In the genomic region with DNA sequence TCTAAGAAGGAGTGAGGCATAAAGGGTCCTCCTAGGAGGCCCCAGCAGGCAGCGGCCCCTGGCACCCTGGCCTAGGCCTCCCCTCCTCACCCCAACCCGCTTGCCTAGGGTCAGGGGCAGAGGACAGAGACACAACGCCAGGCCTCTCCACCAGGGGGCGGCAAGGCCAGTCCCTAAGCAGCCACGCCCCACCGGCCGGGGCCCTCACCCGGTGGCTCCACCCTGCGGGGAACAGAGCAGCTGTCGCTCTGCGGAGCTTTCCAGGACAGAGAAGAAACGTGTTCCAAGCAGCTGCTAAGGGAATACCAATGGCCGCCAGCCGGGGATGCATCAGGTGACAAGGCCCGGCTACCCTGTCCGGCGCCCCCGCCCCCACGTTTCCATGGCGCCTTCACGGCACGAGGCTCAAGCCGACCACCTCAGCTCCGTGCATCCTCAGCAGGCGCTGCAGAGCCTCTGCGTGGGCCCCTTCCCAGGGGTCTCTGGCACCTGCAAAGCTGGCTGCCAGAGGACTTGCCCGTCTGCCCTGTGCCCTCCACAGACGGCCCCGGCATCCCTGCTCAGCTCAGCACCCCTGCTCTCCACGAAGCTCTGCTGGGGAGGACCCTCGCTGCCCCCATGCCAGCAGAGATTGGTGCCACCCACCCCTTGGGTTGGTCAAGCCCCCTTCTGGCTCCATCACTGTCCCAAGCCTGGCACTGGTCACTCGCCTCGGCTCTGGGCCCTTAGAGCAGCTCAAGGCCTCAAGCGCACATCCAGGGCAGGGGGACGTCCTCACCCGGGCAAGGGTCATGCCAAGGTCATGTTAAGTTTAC, we compare ENCODE assay signal across 8 cellular contexts. TPM values are rescaled to one million over a fixed set of nuclear protein-coding genes. Genes with fewer than 3 reads are reported as not detected.
DNase-seq lines count a peak whose midpoint lies in the region; ATAC-seq and TF ChIP-seq lines count a peak whose summit lies in the region.

No MANE protein-coding gene starts in this region.

- peak; percentile 91 for ATAC-seq in HCT116
- ATAC-seq in HG03095 (IDR thresholded peaks at IDR 0.05; ENCODE audit: unreplicated experiment), result no peak

- H3K36me3 ChIP-seq in HCT116 (ENCODE audit: control insufficient read depth in 1 of 2, insufficient read depth in 2 of 2, low read length in 2 of 2) (peaks cover 23 to 42% of the 10 kb centered on the region in 2 experiments; a peak in 3 of 4 replicates), right atrium auricular region (peaks cover 41% of the 10 kb centered on the region)

- H3K27me3 ChIP-seq in HCT116 (ENCODE audit: insufficient read depth, low read length) (no peaks in the 10 kb centered on the region), right atrium auricular region (no peaks in the 10 kb centered on the region)

- peaks cover 9% of the 10 kb centered on the region; the same call in 1 of the 2 replicates for H4K20me1 ChIP-seq in HCT116 (ENCODE audit: insufficient read depth)

- intact Hi-C loops in HCT116 (cut with micrococcal nuclease), result loop anchor here (5.0 kb wide), 1 partner anchor 138 kb away; no protein-coding TSS in a partner anchor

- H3K9ac ChIP-seq in HCT116 (ENCODE audit: low read length), result peak overlapping the region; percentile 23

- H3K27ac ChIP-seq in HCT116 (ENCODE audit: low read depth, low read length) (peak overlapping the region; percentile 62; the same call in 1 of the 2 replicates), right atrium auricular region (peak overlapping the region in 1 of 2 donors; percentile 26)

- no TSS peak for BruUV-seq in HCT116 (replicated peaks; lab: Mats Ljungman, UMichigan)

- H3K9me2 ChIP-seq in HCT116 (ENCODE audit: insufficient read depth), result no peaks in the 10 kb centered on the region

- no peak overlapping the region for H3K4me3 ChIP-seq in HCT116 (replicated peaks in 1 of 2; ENCODE audit: low read depth in 1 of 2, low read length in 2 of 2)
- H3K4me3 ChIP-seq in right atrium auricular region, result peak overlapping the region in 1 of 2 donors; percentile 14

- POLR2A ChIA-PET in HCT116 (lab: Charles Lee), result interaction anchor here (0.8 to 2.6 kb wide), 5 partner anchors 11 to 151 kb away, joined by 3 to 10 read pairs (median 6); a partner anchor contains a TSS

- TF ChIP-seq CTCF in HCT116 (IDR thresholded peaks at IDR 0.05 in 2 of 3, conservative IDR thresholded peaks at IDR 0.05 in 1 of 3; ENCODE audit: borderline replicate concordance in 1 of 3, insufficient read depth in 1 of 3, low read depth in 2 of 3, low read length in 2 of 3) (peak; percentile 93 to 99 (median 99)), right atrium auricular region (IDR thresholded peaks at IDR 0.05) (peak; percentile 74 to 98)

- H2AFZ ChIP-seq in HCT116 (ENCODE audit: low read depth, low read length, poor library complexity, severe bottlenecking), result no peak overlapping the region

- peaks cover 77% of the 10 kb centered on the region for H3K79me2 ChIP-seq in HCT116 (ENCODE audit: insufficient read depth, low read length)

- peak; percentile 90 for DNase-seq in Caki2 (ENCODE audit: low read depth)
- peak; percentile 87 for DNase-seq in HCT116 (ENCODE audit: low read depth, low spot score)
- peak; percentile 91 for DNase-seq in NCI-H146 treated with DMSO at 0.1 percent for 48 hours (lab: John Stamatoyannopoulos, UW; ENCODE audit: unreplicated experiment)
- DNase-seq in T-helper 2 cell, result peak; percentile 59 to 83 (median 79)
- DNase-seq in amygdala (lab: John Stamatoyannopoulos, UW), result peak in 47 of 56 donors; percentile 18 to 83 (median 50)
- DNase-seq in right atrium auricular region (ENCODE audit: low spot score), result peak; percentile 87
- DNase-seq in renal cortical epithelial cell (ENCODE audit: low read depth), result peak; percentile 61

- in situ Hi-C loops in Caki2 (cut with HindIII; ENCODE audit: low pct_unique_long_range_greater_than_20kb, low sequenced_read_pairs), result no loop called here

- peak; percentile 77 for TF ChIP-seq RAD21 in HCT116 (IDR thresholded peaks at IDR 0.05; ENCODE audit: low read depth)

- H3K4me1 ChIP-seq in HCT116 (ENCODE audit: control insufficient read depth in 1 of 2, insufficient read depth in 2 of 2, low read length in 2 of 2) (peaks cover 23 to 50% of the 10 kb centered on the region in 2 experiments), right atrium auricular region (peaks cover 0 to 57% of the 10 kb centered on the region in 2 donors)

- no peak for TF ChIP-seq POLR2A in HCT116 (IDR thresholded peaks at IDR 0.05; ENCODE audit: borderline replicate concordance, extremely low read depth, insufficient read depth, insufficient read length)

- peak overlapping the region; percentile 41 for H3K4me2 ChIP-seq in HCT116 (ENCODE audit: low read length)

- no peaks in the 10 kb centered on the region for H3K9me3 ChIP-seq in HCT116 (ENCODE audit: control insufficient read depth in 1 of 2, insufficient read depth in 1 of 2, low read depth in 1 of 2, low read length in 2 of 2)
- H3K9me3 ChIP-seq in right atrium auricular region, result no peaks in the 10 kb centered on the region

- CTCF ChIA-PET in HCT116 (lab: Charles Lee), result interaction anchor here (0.5 to 1.6 kb wide), 19 partner anchors 9 to 247 kb away, joined by 3 to 20 read pairs (median 4); a partner anchor contains a TSS

- RAD21 ChIA-PET in HCT116 (lab: Charles Lee; ENCODE audit: low non-redundant PET in 1 of 2, low total read pairs in 2 of 2, uncharacterized antibody in 2 of 2, unreplicated experiment in 2 of 2), result interaction anchor here (0.8 to 1.0 kb wide), 2 partner anchors 136 to 137 kb away, joined by 4 to 7 read pairs; no protein-coding TSS in a partner anchor

TF ChIP-seq in HCT116, 20 proteins besides CTCF, POLR2A, EP300 and RAD21:
- TF ChIP-seq YY1 (IDR thresholded peaks at IDR 0.05; ENCODE audit: extremely low read depth, insufficient replicate concordance, low read depth, low read length) (peak; percentile 75), ZFX (IDR thresholded peaks at IDR 0.05) (no peak), POLR2AphosphoS5 (IDR thresholded peaks at IDR 0.05; ENCODE audit: low read depth, low read length) (peak; percentile 58), ELF1 (IDR thresholded peaks at IDR 0.05; ENCODE audit: borderline replicate concordance, low read depth) (no peak), SP1 (IDR thresholded peaks at IDR 0.05; ENCODE audit: low read depth) (peak; percentile 37; the same call in 1 of the 2 replicates), EGR1 (IDR thresholded peaks at IDR 0.05; ENCODE audit: low read depth) (no peak), EZH2 (IDR thresholded peaks at IDR 0.05) (no peak), EZH2phosphoT487 (IDR thresholded peaks at IDR 0.05; ENCODE audit: borderline replicate concordance) (no peak)
- TF ChIP-seq, protein P1, sequence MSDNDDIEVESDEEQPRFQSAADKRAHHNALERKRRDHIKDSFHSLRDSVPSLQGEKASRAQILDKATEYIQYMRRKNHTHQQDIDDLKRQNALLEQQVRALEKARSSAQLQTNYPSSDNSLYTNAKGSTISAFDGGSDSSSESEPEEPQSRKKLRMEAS (IDR thresholded peaks at IDR 0.05), result peak; percentile 84
- TF ChIP-seq, protein P2, sequence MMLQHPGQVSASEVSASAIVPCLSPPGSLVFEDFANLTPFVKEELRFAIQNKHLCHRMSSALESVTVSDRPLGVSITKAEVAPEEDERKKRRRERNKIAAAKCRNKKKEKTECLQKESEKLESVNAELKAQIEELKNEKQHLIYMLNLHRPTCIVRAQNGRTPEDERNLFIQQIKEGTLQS (IDR thresholded peaks at IDR 0.05), result no peak

RNA-seq across cellular contexts. Expression of a gene that starts 5.6 kb away (rescaled TPM):
- 45.0 and 89.3 TPM in 2 replicates for total RNA-seq in Caki2 (2014; rRNA removed; shearing (Covaris generic); ENCODE audit: low replicate concordance)
- total RNA-seq in HCT116 (2021; ENCODE audit: unreplicated experiment) (57.4 TPM), right atrium auricular region (10 to 100 TPM; 11.4 to 19.9 TPM), renal cortical epithelial cell (10.1 and 22.4 TPM in 2 replicates)
- 32.0 and 33.0 TPM in 2 replicates for polyA plus RNA-seq in HCT116 (2012)

RNA-seq across cellular contexts. Expression of a gene that starts 14.3 kb away (rescaled TPM):
- total RNA-seq in Caki2 (2014; rRNA removed; shearing (Covaris generic); ENCODE audit: low replicate concordance), result 37.8 and 44.9 TPM in 2 replicates
- total RNA-seq in HCT116 (2021; ENCODE audit: unreplicated experiment) (11.5 TPM), right atrium auricular region (1 to 10 TPM in 1 of 2 donors, under 1 TPM in 1; 0.52 to 2.1 TPM), renal cortical epithelial cell (2.0 and 8.0 TPM in 2 replicates)
- polyA plus RNA-seq in HCT116 (2012), result 9.1 and 9.9 TPM in 2 replicates

RNA-seq across cellular contexts. Expression of a gene that starts 15.6 kb away (rescaled TPM):
- total RNA-seq in Caki2 (2014; rRNA removed; shearing (Covaris generic); ENCODE audit: low replicate concordance), result not detected in 2 replicates
- 226 TPM for total RNA-seq in HCT116 (2021; ENCODE audit: unreplicated experiment)
- 110 and 125 TPM in 2 replicates for polyA plus RNA-seq in HCT116 (2012)
- total RNA-seq in right atrium auricular region, result not detected
- total RNA-seq in renal cortical epithelial cell, result 0.10 TPM in 1 of 2 replicates, not detected in the other

RNA-seq across cellular contexts. Expression of a gene that starts 20.0 kb away (rescaled TPM):
- 55.9 and 56.8 TPM in 2 replicates for total RNA-seq in Caki2 (2014; rRNA removed; shearing (Covaris generic); ENCODE audit: low replicate concordance)
- 47.3 TPM for total RNA-seq in HCT116 (2021; ENCODE audit: unreplicated experiment)
- polyA plus RNA-seq in HCT116 (2012), result 54.3 and 65.9 TPM in 2 replicates
- total RNA-seq in right atrium auricular region, result 10 to 100 TPM; 11.9 to 12.6 TPM
- total RNA-seq in renal cortical epithelial cell, result 8.7 and 10.1 TPM in 2 replicates

RNA-seq across cellular contexts. Expression of a gene that starts 22.7 kb away (rescaled TPM):
- 30.3 and 32.4 TPM in 2 replicates for total RNA-seq in Caki2 (2014; rRNA removed; shearing (Covaris generic); ENCODE audit: low replicate concordance)
- total RNA-seq in HCT116 (2021; ENCODE audit: unreplicated experiment) (58.4 TPM), right atrium auricular region (100 to 1,000 TPM; 187 to 213 TPM), renal cortical epithelial cell (3.5 and 6.3 TPM in 2 replicates)
- 45.9 and 52.4 TPM in 2 replicates for polyA plus RNA-seq in HCT116 (2012)

Comparison
In these comparisons a context has a peak if more than half of its experiments do, and no peak if none do; other contexts are left out.
1. RNA of a gene that starts 15.6 kb away (total RNA-seq): 226 TPM in HCT116 (single experiment); 0.10 TPM in renal cortical epithelial cell, not detected in Caki2 and not detected in right atrium auricular region; every median in the first group is over 100 times any median in the second.
2. Peak in every context shown above with its lines, with median percentiles within 50 percentile points of each other: DNase-seq.